ENCODE assay signal across 16 cellular contexts in genomic region chr1:3368711-3369436, GRCh38.
DNase-seq lines count a peak whose midpoint lies in the region; ATAC-seq, FAIRE-seq and TF ChIP-seq lines count a peak whose summit lies in the region.
"Had no signal": no experiment of that assay in that cellular context is flagged by ENCODE, and none has a peak within 500 bp of the region (broad histone marks: within the 10 kb centered on the region; RNA-seq: fewer than 3 reads in every experiment).

No MANE protein-coding gene starts in this region.

- POLR2A ChIA-PET in H1 (lab: Charles Lee; ENCODE audit: partially characterized antibody): no interaction called here

- DNase-seq in H1 (ENCODE audit: low read depth in 1 of 2, low spot score in 2 of 2) (no peak), thyroid gland (no peak), pancreas (no peak)
- no peak for DNase-seq in activated CD8-positive, alpha-beta memory T cell treated with anti-CD3 and anti-CD28 coated beads, Interleukin-2, amount 50 U/mL, for 48 hours
- DNase-seq: activated CD4-positive, alpha-beta T cell treated with anti-CD3 and anti-CD28 coated beads for 36 hours; NCI-H1092 treated with DMSO at 0.1 percent for 48 hours; stimulated activated CD4-positive, alpha-beta T cell treated with anti-CD3 and anti-CD28 coated beads, Interleukin-4, amount 100 ng/mL, for 1 hour; stimulated activated naive B cell treated with anti-CD40 and anti-IgM and Interleukin-4, amounts not matched to agents 10 μg/mL and 1 μg/mL and 100 μg/mL, for 72 hours; SW 1271 had no signal

- H3K27ac ChIP-seq in HUES64 (ENCODE audit: low read depth, low read length) (no peak overlapping the region), H1 (ENCODE audit: low read depth, low read length) (no peak overlapping the region), muscle layer of duodenum (ENCODE audit: low read length) (peak overlapping the region; percentile 77), thyroid gland (peak overlapping the region; percentile 48 to 89 (median 71)), pancreas (no peak overlapping the region)
- H3K27ac ChIP-seq: brain microvascular endothelial cell had no signal

- H3K27me3 ChIP-seq in HUES64 (ENCODE audit: insufficient read depth, low read length): no peaks in the 10 kb centered on the region
- peaks cover 0 to 5% (median 0%) of the 10 kb centered on the region in 4 experiments; a peak in 1 of 7 replicates for H3K27me3 ChIP-seq in H1 (replicated peaks in 1 of 4; ENCODE audit: control insufficient read depth in 3 of 4, extremely low read depth in 1 of 4, insufficient read depth in 3 of 4, low read length in 3 of 4)
- no peaks in the 10 kb centered on the region for H3K27me3 ChIP-seq in muscle layer of duodenum (ENCODE audit: low read depth, low read length)
- no peaks in the 10 kb centered on the region for H3K27me3 ChIP-seq in thyroid gland
- no peaks in the 10 kb centered on the region for H3K27me3 ChIP-seq in pancreas
- H3K27me3 ChIP-seq: ovary had no signal

- no peak overlapping the region for H4K91ac ChIP-seq in H1 (replicated peaks; ENCODE audit: insufficient read length, low read length)

- no peaks in the 10 kb centered on the region for H3K79me2 ChIP-seq in H1 (ENCODE audit: control insufficient read depth in 1 of 2, insufficient read depth in 2 of 2, low read length in 2 of 2)

- H3K79me1 ChIP-seq in H1 (ENCODE audit: low read depth, low read length): no peaks in the 10 kb centered on the region

- H2BK20ac ChIP-seq in H1 (ENCODE audit: low read length): peak overlapping the region; percentile 34; the same call in 1 of the 2 replicates

- 58% methylated on average over 16 of the region's 16 CpGs for WGBS in HUES64
- 63% methylated on average over 16 of the region's 16 CpGs; no CpG with 5 or more reads in 1 of the 2 experiments for WGBS in H1 (ENCODE audit: extremely low coverage in 1 of 2, insufficient coverage in 1 of 2, insufficient read length in 1 of 2, insufficient replicate concordance in 2 of 2, low coverage in 1 of 2, low lambda C conversion rate in 2 of 2, missing lambda C conversion rate in 1 of 2), 2 experiments
- 68 to 74% methylated on average over 13 to 16 of the region's 16 CpGs for WGBS in thyroid gland, 2 donors
- WGBS in pancreas, 2 donors: 72 to 75% methylated on average over 16 of the region's 16 CpGs

- H3K23ac ChIP-seq in H1 (ENCODE audit: insufficient read length): no peak overlapping the region

- CTCF ChIA-PET in H1 (lab: Charles Lee; ENCODE audit: partially characterized antibody): interaction anchor here (0.7 to 2.8 kb wide), 6 partner anchors 9 to 62 kb away, joined by 3 to 7 read pairs (median 4); no protein-coding TSS in a partner anchor

- no peak overlapping the region for H2BK120ac ChIP-seq in H1 (replicated peaks; ENCODE audit: low read depth, low read length)

- intact Hi-C loops in thyroid gland (cut with DNase I): no loop called here
- intact Hi-C loops in pancreas (cut with DNase I): no loop called here

- no peak overlapping the region for H2BK15ac ChIP-seq in H1 (ENCODE audit: low read length)

- no peak overlapping the region for H2AK5ac ChIP-seq in H1 (ENCODE audit: low read depth, low read length)

- no peak for ATAC-seq in pancreas
- no peak for ATAC-seq in HG03442 (IDR thresholded peaks at IDR 0.05; ENCODE audit: unreplicated experiment)
- ATAC-seq: activated CD4-positive, alpha-beta T cell treated with anti-CD3 and anti-CD28 coated beads for 36 hours; HepG2; stimulated activated naive B cell treated with anti-CD40 and anti-IgM and Interleukin-4, amounts not matched to agents 10 μg/mL and 1 μg/mL and 100 μg/mL, for 72 hours had no signal

- peak overlapping the region; percentile 32 to 36; a peak in 2 of 4 replicates for H3K4me2 ChIP-seq in H1 (ENCODE audit: insufficient read depth in 1 of 2, low read depth in 2 of 2, low read length in 2 of 2)

- TF ChIP-seq EP300 in H1 (IDR thresholded peaks at IDR 0.05; ENCODE audit: borderline replicate concordance in 1 of 2, low read depth in 2 of 2, low read length in 2 of 2): no peak

- no peaks in the 10 kb centered on the region for H4K20me1 ChIP-seq in H1 (replicated peaks in 1 of 2; ENCODE audit: control insufficient read depth in 1 of 2, insufficient read depth in 2 of 2, low read length in 2 of 2)

- no peaks in the 10 kb centered on the region for H3K36me3 ChIP-seq in HUES64 (ENCODE audit: insufficient read depth, low read length)
- H3K36me3 ChIP-seq in H1 (ENCODE audit: control insufficient read depth in 2 of 4, insufficient read depth in 4 of 4, low read length in 3 of 4): no peaks in the 10 kb centered on the region
- no peaks in the 10 kb centered on the region for H3K36me3 ChIP-seq in muscle layer of duodenum (ENCODE audit: control insufficient read depth in 1 of 2, insufficient read depth in 2 of 2, low read length in 2 of 2)
- H3K36me3 ChIP-seq in thyroid gland: no peaks in the 10 kb centered on the region
- H3K36me3 ChIP-seq in pancreas: no peaks in the 10 kb centered on the region
- H3K36me3 ChIP-seq: brain microvascular endothelial cell, ovary had no signal

- H2BK5ac ChIP-seq in H1 (ENCODE audit: low read depth, low read length): 0 out of 2 replicates have a peak overlapping the region, but pooled peaks have one; percentile 16

- H3K9me3 ChIP-seq in HUES64 (ENCODE audit: insufficient read depth, low read depth, low read length): no peaks in the 10 kb centered on the region
- no peaks in the 10 kb centered on the region for H3K9me3 ChIP-seq in H1 (ENCODE audit: insufficient read depth in 2 of 2, low read depth in 1 of 2, low read length in 1 of 2)
- no peaks in the 10 kb centered on the region for H3K9me3 ChIP-seq in muscle layer of duodenum (ENCODE audit: control insufficient read depth in 1 of 2, low read length in 2 of 2)
- no peaks in the 10 kb centered on the region for H3K9me3 ChIP-seq in thyroid gland
- no peaks in the 10 kb centered on the region for H3K9me3 ChIP-seq in pancreas
- H3K9me3 ChIP-seq: ovary had no signal

- H3K4ac ChIP-seq in H1 (replicated peaks; ENCODE audit: insufficient read length, low read depth, low read length): no peak overlapping the region

- TF ChIP-seq RAD21 in H1 (IDR thresholded peaks at IDR 0.05 in 1 of 2, conservative IDR thresholded peaks at IDR 0.05 in 1 of 2; ENCODE audit: low read depth in 2 of 2, low read length in 2 of 2): no peak

- FAIRE-seq in H1 (lab: Jason Lieb, UNC) (no peak), pancreas (lab: Jason Lieb, UNC) (no peak)
- FAIRE-seq: endometrium, HepG2 had no signal

- H2AFZ ChIP-seq in H1 (ENCODE audit: low read length): no peak overlapping the region

- peak overlapping the region; percentile 51; the same call in 1 of the 2 replicates for H3K18ac ChIP-seq in H1 (ENCODE audit: extremely low read depth, low read length)

- no peak overlapping the region for H3K14ac ChIP-seq in H1 (ENCODE audit: insufficient read length)

- peaks cover 13% of the 10 kb centered on the region for H3K4me1 ChIP-seq in HUES64 (ENCODE audit: insufficient read depth, low read length)
- H3K4me1 ChIP-seq in H1 (replicated peaks in 1 of 4; ENCODE audit: control insufficient read depth in 3 of 4, insufficient read depth in 4 of 4, low read length in 3 of 4): peaks cover 3 to 9% (median 6%) of the 10 kb centered on the region in 4 experiments; a peak in 6 of 7 replicates
- peaks cover 0 to 17% of the 10 kb centered on the region in 2 donors for H3K4me1 ChIP-seq in muscle layer of duodenum (ENCODE audit: control insufficient read depth in 1 of 2, insufficient read depth in 2 of 2, low read length in 2 of 2)
- H3K4me1 ChIP-seq in thyroid gland: peaks cover 39 to 54% of the 10 kb centered on the region in 2 donors
- H3K4me1 ChIP-seq in pancreas: no peaks in the 10 kb centered on the region

- H4K8ac ChIP-seq in H1 (ENCODE audit: extremely low read depth, insufficient read depth, low read length): no peak overlapping the region

- no peak overlapping the region for H4K5ac ChIP-seq in H1 (ENCODE audit: insufficient read length, low read depth, low read length)

- no peak overlapping the region; the same call in 1 of the 2 replicates for H2BK12ac ChIP-seq in H1 (ENCODE audit: low read depth, low read length)

- H3K4me3 ChIP-seq in HUES64 (ENCODE audit: low read length) (no peak overlapping the region), H1 (ENCODE audit: extremely low read depth in 1 of 4, insufficient read depth in 2 of 4, low read depth in 3 of 4, low read length in 4 of 4) (no peak overlapping the region), muscle layer of duodenum (ENCODE audit: low read depth in 1 of 2, low read length in 2 of 2) (no peak overlapping the region), thyroid gland (replicated peaks in 1 of 3) (no peak overlapping the region), pancreas (no peak overlapping the region)
- H3K4me3 ChIP-seq: ovary had no signal

- H3K56ac ChIP-seq in H1 (replicated peaks; ENCODE audit: insufficient read length, low read depth, low read length): no peak overlapping the region

- TF ChIP-seq POLR2A in H1 (IDR thresholded peaks at IDR 0.05; ENCODE audit: control extremely low read depth in 1 of 2, low read depth in 2 of 2, low read length in 2 of 2) (no peak), thyroid gland (IDR thresholded peaks at IDR 0.05) (no peak)

- H3K9ac ChIP-seq in HUES64 (ENCODE audit: low read depth, low read length) (0 out of 2 replicates have a peak overlapping the region, but pooled peaks have one; percentile 27), H1 (replicated peaks in 1 of 4; ENCODE audit: extremely low read depth in 1 of 4, low read depth in 3 of 4, low read length in 3 of 4) (no peak overlapping the region)

- peaks cover 8% of the 10 kb centered on the region; the same call in 1 of the 2 replicates for H3K23me2 ChIP-seq in H1 (ENCODE audit: low read depth, low read length)

- TF ChIP-seq CTCF in H1 (IDR thresholded peaks at IDR 0.05; ENCODE audit: control extremely low read depth in 1 of 3, insufficient read depth in 1 of 3, low read depth in 1 of 3, low read length in 3 of 3): no peak
- TF ChIP-seq CTCF in thyroid gland (IDR thresholded peaks at IDR 0.05): no peak
- TF ChIP-seq CTCF in pancreas (IDR thresholded peaks at IDR 0.05): no peak

TF ChIP-seq in H1, 55 proteins besides CTCF, POLR2A, EP300 and RAD21:
- TF ChIP-seq KDM1A (IDR thresholded peaks at IDR 0.05; ENCODE audit: borderline replicate concordance, low read length): no peak
- 0 out of 2 replicates have a peak, but pooled peaks have one; percentile 8 for TF ChIP-seq POU5F1 (IDR thresholded peaks at IDR 0.05; ENCODE audit: low read depth, low read length)
- TF ChIP-seq KDM5A (IDR thresholded peaks at IDR 0.05; ENCODE audit: low read length): no peak
- peak; percentile 66 for TF ChIP-seq NANOG (IDR thresholded peaks at IDR 0.05; ENCODE audit: insufficient read depth, low read depth, low read length, poor library complexity, severe bottlenecking)
- TF ChIP-seq ATF3 (IDR thresholded peaks at IDR 0.05; ENCODE audit: insufficient read depth, low read depth, low read length): no peak
- TF ChIP-seq CHD1 (IDR thresholded peaks at IDR 0.05; ENCODE audit: low read depth, low read length): no peak
TF ChIP-seq in H1: peak in this region for 2.

Comparison
In these comparisons a context has a peak if more than half of its experiments do, and no peak if none do; other contexts are left out.
1. H3K27ac ChIP-seq: peak in muscle layer of duodenum (single experiment) and thyroid gland (3 of 3); none in HUES64 (single experiment), H1 (single experiment) and pancreas (0 of 4).